Comparison of ENCODE assay signal across 9 cellular contexts in the genomic region with DNA sequence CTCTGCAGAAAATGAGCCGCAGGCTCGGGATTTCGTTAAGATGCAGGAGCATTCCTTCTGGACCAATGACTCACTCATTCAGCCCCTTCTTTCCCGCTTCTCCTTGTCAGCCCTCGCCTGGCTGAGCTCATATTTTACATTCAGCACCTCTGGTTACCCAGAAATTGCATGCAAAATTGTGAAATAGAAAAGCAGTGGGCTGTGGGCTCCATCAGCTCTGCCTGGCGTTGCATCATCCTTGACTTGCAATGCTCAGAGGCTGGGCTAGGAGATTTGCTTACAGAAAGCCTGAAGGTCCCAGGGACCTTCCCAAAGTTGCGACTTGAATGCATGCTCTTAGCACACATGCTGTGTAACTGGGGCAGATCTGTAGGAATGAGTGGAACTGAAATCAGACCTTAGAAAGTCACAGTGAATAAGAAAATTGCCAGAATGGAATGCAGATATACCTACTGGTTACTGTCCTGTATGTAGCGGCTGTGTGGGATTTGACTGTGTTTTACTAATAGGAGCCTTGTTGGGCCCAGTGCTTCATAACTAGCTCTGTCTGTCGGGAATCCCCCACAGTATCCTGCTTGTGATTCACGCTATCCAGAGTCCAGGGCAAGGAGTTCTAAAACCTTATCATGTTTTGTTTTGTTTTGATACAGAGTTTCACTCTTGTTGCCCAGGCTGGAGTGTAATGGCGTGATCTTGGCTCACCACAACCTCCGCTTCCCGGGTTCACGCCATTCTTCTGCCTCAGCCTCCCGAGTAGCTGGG.
DNase-seq lines count a peak whose midpoint lies in the region; ATAC-seq and TF ChIP-seq lines count a peak whose summit lies in the region.
"Had no signal": no experiment of that assay in that cellular context is flagged by ENCODE, and none has a peak within 500 bp of the region (broad histone marks: within the 10 kb centered on the region; RNA-seq: fewer than 3 reads in every experiment).

No MANE protein-coding gene starts in this region.

- TF ChIP-seq CTCF in fibroblast of mammary gland (conservative IDR thresholded peaks at IDR 0.05; ENCODE audit: control insufficient read depth, insufficient read depth, low read depth, low read length) (no peak), Peyer's patch (IDR thresholded peaks at IDR 0.05) (no peak)

- H4K8ac ChIP-seq in trophoblast cell (ENCODE audit: low read depth, low read length): peak overlapping the region; percentile 17

- H3K36me3 Mint-ChIP-seq in activated CD4-positive, alpha-beta T cell treated with anti-CD3 and anti-CD28 coated beads for 36 hours (ENCODE audit: low read depth): no peaks in the 10 kb centered on the region

- H3K9ac ChIP-seq in trophoblast cell (ENCODE audit: low read length): no peak overlapping the region

- H3K79me2 ChIP-seq in trophoblast cell (ENCODE audit: control insufficient read depth, insufficient read depth, low read length, poor library complexity): no peaks in the 10 kb centered on the region

- H3K4ac ChIP-seq in trophoblast cell (ENCODE audit: low read depth, low read length): no peak overlapping the region

- intact Hi-C loops in activated CD4-positive, alpha-beta T cell treated with anti-CD3 and anti-CD28 coated beads for 36 hours (cut with DNase I, micrococcal nuclease): no loop called here

- no peak overlapping the region for H3K27ac Mint-ChIP-seq in activated CD4-positive, alpha-beta T cell treated with anti-CD3 and anti-CD28 coated beads for 36 hours
- H3K27ac Mint-ChIP-seq: activated T-cell treated with anti-CD3 and anti-CD28 coated beads, Interleukin-2, amount 50 U/mL, for 24 hours had no signal

- no peak overlapping the region for H3K4me3 ChIP-seq in fibroblast of mammary gland (ENCODE audit: control insufficient read depth, low read depth, low read length)
- H3K4me3 ChIP-seq in trophoblast cell (ENCODE audit: low read depth, low read length): no peak overlapping the region
- no peak overlapping the region for H3K4me3 ChIP-seq in Peyer's patch

- ATAC-seq in GM19397 (IDR thresholded peaks at IDR 0.05; ENCODE audit: unreplicated experiment): no peak
- ATAC-seq in activated CD4-positive, alpha-beta T cell treated with anti-CD3 and anti-CD28 coated beads for 36 hours: no peak

- H4K12ac ChIP-seq in trophoblast cell (ENCODE audit: low read depth, low read length): no peak overlapping the region

- no CpG with 5 or more reads among the region's 15 CpGs for WGBS in trophoblast cell (ENCODE audit: extremely low coverage, insufficient coverage, insufficient read length)

- no peak overlapping the region for H3K18ac ChIP-seq in trophoblast cell (ENCODE audit: low read length)

- H3K36me3 ChIP-seq in trophoblast cell (ENCODE audit: control insufficient read depth in 1 of 2, insufficient read depth in 2 of 2, low read length in 2 of 2) (peaks cover 9 to 11% of the 10 kb centered on the region in 2 experiments), Peyer's patch (no peaks in the 10 kb centered on the region)

- CTCF ChIA-PET in activated CD4-positive, alpha-beta T cell treated with anti-CD3 and anti-CD28 coated beads for 36 hours (lab: Charles Lee): interaction anchor here (0.7 kb wide), 1 partner anchor 850 kb away, joined by 3 read pairs; no protein-coding TSS in a partner anchor

- H3K27me3 ChIP-seq in trophoblast cell (ENCODE audit: insufficient read depth, low read length) (no peaks in the 10 kb centered on the region), Peyer's patch (no peaks in the 10 kb centered on the region)

- no peak overlapping the region for H3K4me2 ChIP-seq in trophoblast cell (ENCODE audit: low read length)

- H2AK5ac ChIP-seq in trophoblast cell (ENCODE audit: low read length): no peak overlapping the region

- H3K9me3 ChIP-seq in trophoblast cell (ENCODE audit: insufficient read depth, low read depth, low read length): peaks cover 3% of the 10 kb centered on the region
- H3K9me3 ChIP-seq in Peyer's patch: no peaks in the 10 kb centered on the region

- no peaks in the 10 kb centered on the region for H3K9me3 Mint-ChIP-seq in activated CD4-positive, alpha-beta T cell treated with anti-CD3 and anti-CD28 coated beads for 36 hours (ENCODE audit: low read depth)
- H3K9me3 Mint-ChIP-seq: activated T-cell treated with anti-CD3 and anti-CD28 coated beads, Interleukin-2, amount 50 U/mL, for 24 hours had no signal

- no peak overlapping the region for H2BK5ac ChIP-seq in trophoblast cell (ENCODE audit: low read depth, low read length, poor library complexity)

- no peak for TF ChIP-seq POLR2A in Peyer's patch (IDR thresholded peaks at IDR 0.05)

- H3K27me3 Mint-ChIP-seq in activated CD4-positive, alpha-beta T cell treated with anti-CD3 and anti-CD28 coated beads for 36 hours: no peaks in the 10 kb centered on the region

- no peak overlapping the region for H3K14ac ChIP-seq in trophoblast cell (ENCODE audit: low read length)

- no peak overlapping the region for H3K23ac ChIP-seq in trophoblast cell (ENCODE audit: low read length)

- no peak overlapping the region for H2AFZ ChIP-seq in trophoblast cell (ENCODE audit: insufficient read depth, low read length, poor library complexity)

- POLR2A ChIA-PET in activated CD4-positive, alpha-beta T cell treated with anti-CD3 and anti-CD28 coated beads for 36 hours (lab: Charles Lee): no interaction called here

- H3K79me1 ChIP-seq in trophoblast cell (ENCODE audit: low read length): peaks cover 3% of the 10 kb centered on the region

- no peak overlapping the region for H2BK12ac ChIP-seq in trophoblast cell (ENCODE audit: low read length)

- no peaks in the 10 kb centered on the region for H3K4me1 Mint-ChIP-seq in activated CD4-positive, alpha-beta T cell treated with anti-CD3 and anti-CD28 coated beads for 36 hours

- no peak overlapping the region for H2BK120ac ChIP-seq in trophoblast cell (ENCODE audit: insufficient read depth, low read length, poor library complexity)

- H3K27ac ChIP-seq in trophoblast cell (ENCODE audit: low read depth, low read length): peak overlapping the region; percentile 72
- H3K27ac ChIP-seq in Peyer's patch: no peak overlapping the region

- DNase-seq in GM04504 (ENCODE audit: low read depth) (peak; percentile 88), NOMO-1 treated with dmso at 0.1 percent for 144 hours (lab: John Stamatoyannopoulos, UW; ENCODE audit: unreplicated experiment) (peak; percentile 58), fibroblast of mammary gland (ENCODE audit: low read depth) (peak; percentile 97), trophoblast cell (peak; percentile 94 to 96), Peyer's patch (no peak)
- no peak for DNase-seq in activated CD4-positive, alpha-beta T cell treated with anti-CD3 and anti-CD28 coated beads for 36 hours
- DNase-seq in activated CD8-positive, alpha-beta memory T cell treated with anti-CD3 and anti-CD28 coated beads, Interleukin-2, amount 50 U/mL, for 4 hours: no peak
- DNase-seq: activated T-cell treated with anti-CD3 and anti-CD28 coated beads, Interleukin-2, amount 50 U/mL, for 24 hours had no signal

- H3K4me1 ChIP-seq in trophoblast cell (ENCODE audit: control insufficient read depth in 1 of 2, insufficient read depth in 2 of 2, low read length in 2 of 2) (peaks cover 8 to 9% of the 10 kb centered on the region in 2 experiments), Peyer's patch (no peaks in the 10 kb centered on the region)

- no peak overlapping the region for H3K4me3 Mint-ChIP-seq in activated CD4-positive, alpha-beta T cell treated with anti-CD3 and anti-CD28 coated beads for 36 hours
- H3K4me3 Mint-ChIP-seq: activated T-cell treated with anti-CD3 and anti-CD28 coated beads, Interleukin-2, amount 50 U/mL, for 24 hours had no signal

- H4K91ac ChIP-seq in trophoblast cell (ENCODE audit: low read depth, low read length): peak overlapping the region; percentile 17

Comparison
In these comparisons a context has a peak if more than half of its experiments do, and no peak if none do; other contexts are left out.
1. DNase-seq: peak in GM04504 (single experiment), NOMO-1 treated with dmso at 0.1 percent for 144 hours (single experiment), fibroblast of mammary gland (single experiment) and trophoblast cell (2 of 2); none in activated CD4-positive, alpha-beta T cell treated with anti-CD3 and anti-CD28 coated beads for 36 hours (single experiment), Peyer's patch (0 of 3) and activated CD8-positive, alpha-beta memory T cell treated with anti-CD3 and anti-CD28 coated beads, Interleukin-2, amount 50 U/mL, for 4 hours (single experiment).